Comparison of ENCODE assay signal across 20 cellular contexts in genomic region chr5:31972558-31972957, GRCh38.
"Had no signal": no experiment of that assay in that cellular context is flagged by ENCODE, and none has a peak within 500 bp of the region (broad histone marks: within the 10 kb centered on the region; RNA-seq: fewer than 3 reads in every experiment).

No MANE protein-coding gene starts in this region.

- H3K36me3 ChIP-seq: brain microvascular endothelial cell, left lung, lower lobe of right lung, right lobe of liver, transverse colon had no signal

- H3K27ac ChIP-seq: brain microvascular endothelial cell, coronary artery, dorsolateral prefrontal cortex, left lung, lower lobe of right lung, right lobe of liver, testis, transverse colon, VCaP had no signal

- H3K4me3 Mint-ChIP-seq: activated naive CD4-positive, alpha-beta T cell treated with anti-CD3 and anti-CD28 coated beads for 36 hours; nephron had no signal

- H3K4me3 ChIP-seq: coronary artery, dorsolateral prefrontal cortex, left lung, lower lobe of right lung, right lobe of liver, testis, transverse colon had no signal

- DNase-seq: activated CD8-positive, alpha-beta memory T cell treated with anti-CD3 and anti-CD28 coated beads, Interleukin-2, amount 50 U/mL, for 4 hours; activated effector memory CD4-positive, alpha-beta T cell treated with Interleukin-2 at 50 U/mL for 16 hours; activated naive CD4-positive, alpha-beta T cell treated with anti-CD3 and anti-CD28 coated beads for 36 hours; activated naive CD8-positive, alpha-beta T cell treated with anti-CD3 and anti-CD28 coated beads, Interleukin-2, amount 10 ng/mL, durations not matched to agents 7 days and 5 days; activated T-cell treated with anti-CD3 and anti-CD28 coated beads, Interleukin-2, amount 50 U/mL, for 24 hours; amniotic stem cell; brain microvascular endothelial cell; dorsolateral prefrontal cortex; effector memory CD4-positive, alpha-beta T cell; left lung; lower lobe of right lung; mesenchymal stem cell; right lobe of liver; T-helper 1 cell; T-helper 9 cell; testis; transverse colon had no signal

- H3K27me3 Mint-ChIP-seq: activated naive CD8-positive, alpha-beta T cell treated with anti-CD3 and anti-CD28 coated beads, Interleukin-2, amount 10 ng/mL, durations not matched to agents 7 days and 5 days; activated T-cell treated with anti-CD3 and anti-CD28 coated beads, Interleukin-2, amount 50 U/mL, for 24 hours had no signal

- H3K9me3 ChIP-seq: left lung, lower lobe of right lung, right lobe of liver, testis, transverse colon had no signal

- ATAC-seq: left lung, lower lobe of right lung, right lobe of liver had no signal

- H3K27ac Mint-ChIP-seq: activated naive CD4-positive, alpha-beta T cell treated with anti-CD3 and anti-CD28 coated beads for 36 hours; activated naive CD8-positive, alpha-beta T cell treated with anti-CD3 and anti-CD28 coated beads, Interleukin-2, amount 10 ng/mL, durations not matched to agents 7 days and 5 days; nephron had no signal

- H3K36me3 Mint-ChIP-seq: activated naive CD8-positive, alpha-beta T cell treated with anti-CD3 and anti-CD28 coated beads, Interleukin-2, amount 10 ng/mL, durations not matched to agents 7 days and 5 days had no signal

- H3K4me1 ChIP-seq: left lung, lower lobe of right lung, right lobe of liver, transverse colon had no signal

- H3K27me3 ChIP-seq: brain microvascular endothelial cell, dorsolateral prefrontal cortex, left lung, right lobe of liver, testis, transverse colon had no signal

- H3K9me3 Mint-ChIP-seq: activated naive CD8-positive, alpha-beta T cell treated with anti-CD3 and anti-CD28 coated beads, Interleukin-2, amount 10 ng/mL, durations not matched to agents 7 days and 5 days had no signal
